1 cellular context compared by ENCODE assay signal in genomic region chr20:20393770-20394169, GRCh38.
TF ChIP-seq lines count a peak whose summit lies in the region.

No MANE protein-coding gene starts in this region.

TF ChIP-seq in WTC11, 78 proteins besides CTCF, POLR2A, EP300 and RAD21 (continued from another document):
- no peak for TF ChIP-seq MLX (CRISPR knock-in tag; IDR thresholded peaks at IDR 0.05)
TF ChIP-seq in WTC11: peak in this region for 0.
